ENCODE assay signal across 8 cellular contexts in genomic region chr19:57191141-57192063, GRCh38. TPM values are rescaled to one million over a fixed set of nuclear protein-coding genes. Genes with fewer than 3 reads are reported as not detected.
DNase-seq lines count a peak whose midpoint lies in the region; ATAC-seq and TF ChIP-seq lines count a peak whose summit lies in the region.

TSS of gene ZNF264 (plus strand) at chr19:57191500. CDS start at chr19:57191914, 414 bp downstream.

- peak within 1 kb of the TSS; percentile 96 for H3K27ac Mint-ChIP-seq in neural crest cell (ENCODE audit: unreplicated experiment)

- H3K4me1 Mint-ChIP-seq in neural crest cell, result peaks cover 23% of the 10 kb centered on the region

- TF ChIP-seq EP300 in stomach (IDR thresholded peaks at IDR 0.05), result no peak

- ATAC-seq in DND-41 (ENCODE audit: insufficient read depth, low read depth) (peak; percentile 98), GM21723 (IDR thresholded peaks at IDR 0.05; ENCODE audit: unreplicated experiment) (peak; percentile 92), foreskin keratinocyte (peak; percentile 91)

- H3K4me2 ChIP-seq in DND-41 (ENCODE audit: insufficient read depth, low read length), result peak within 1 kb of the TSS; percentile 95
- peak within 1 kb of the TSS; percentile 84 for H3K4me2 ChIP-seq in Karpas-422 (ENCODE audit: low read depth, low read length, poor library complexity, severe bottlenecking)

- peaks cover 19% of the 10 kb centered on the region for H3K27me3 Mint-ChIP-seq in neural crest cell (ENCODE audit: low read depth)

- H3K4me1 ChIP-seq in DND-41 (ENCODE audit: insufficient read depth, low read length) (peaks cover 26% of the 10 kb centered on the region), Karpas-422 (ENCODE audit: low read length) (peaks cover 18% of the 10 kb centered on the region), foreskin keratinocyte (no peaks in the 10 kb centered on the region), stomach (peaks cover 22 to 26% (median 23%) of the 10 kb centered on the region in 4 donors)

- peaks cover 36% of the 10 kb centered on the region for H3K9me3 ChIP-seq in DND-41 (ENCODE audit: insufficient read depth, low read length, severe bottlenecking)
- H3K9me3 ChIP-seq in Karpas-422 (ENCODE audit: low read length), result peaks cover 20% of the 10 kb centered on the region
- H3K9me3 ChIP-seq in stomach, result peaks cover 0 to 47% (median 6%) of the 10 kb centered on the region in 4 donors

- peak within 1 kb of the TSS; percentile 96 for H3K4me3 Mint-ChIP-seq in neural crest cell

- intact Hi-C loops in stomach (cut with DNase I; ENCODE audit: low total_unique reads), result no loop called here

- TF ChIP-seq POLR2A in stomach (IDR thresholded peaks at IDR 0.05), result no peak

- peaks cover 18% of the 10 kb centered on the region for H3K9me3 Mint-ChIP-seq in neural crest cell

- no peaks in the 10 kb centered on the region for H3K9me2 ChIP-seq in Karpas-422 (replicated peaks; ENCODE audit: insufficient read depth, low read length)

- peak within 1 kb of the TSS; percentile 82 for H3K27ac ChIP-seq in DND-41 (ENCODE audit: low read length)
- peak within 1 kb of the TSS; percentile 26; the same call in 1 of the 2 replicates for H3K27ac ChIP-seq in Karpas-422 (ENCODE audit: low read length)
- peak within 1 kb of the TSS; percentile 55 for H3K27ac ChIP-seq in foreskin keratinocyte
- H3K27ac ChIP-seq in stomach, result peak within 1 kb of the TSS; percentile 80 to 92 (median 89)

- H3K4me3 ChIP-seq in DND-41 (ENCODE audit: low read depth in 1 of 2, low read length in 2 of 2), result peak within 1 kb of the TSS; percentile 96 to 99
- peak within 1 kb of the TSS; percentile 88 for H3K4me3 ChIP-seq in Karpas-422 (ENCODE audit: low read length)
- peak within 1 kb of the TSS; percentile 86 to 99 (median 96) for H3K4me3 ChIP-seq in stomach

- no peaks in the 10 kb centered on the region for H3K27me3 ChIP-seq in DND-41 (ENCODE audit: insufficient read depth, low read length, poor library complexity)
- no peaks in the 10 kb centered on the region for H3K27me3 ChIP-seq in Karpas-422 (ENCODE audit: low read length)
- H3K27me3 ChIP-seq in foreskin keratinocyte, result no peaks in the 10 kb centered on the region
- H3K27me3 ChIP-seq in stomach, result peaks cover 0 to 4% (median 0%) of the 10 kb centered on the region in 3 donors

- peak; percentile 33 for TF ChIP-seq CTCF in DND-41 (IDR thresholded peaks at IDR 0.05; ENCODE audit: borderline replicate concordance, extremely low read depth, low read length, poor library complexity, severe bottlenecking)
- no peak for TF ChIP-seq CTCF in foreskin keratinocyte (conservative IDR thresholded peaks at IDR 0.05)
- no peak for TF ChIP-seq CTCF in neural crest cell (conservative IDR thresholded peaks at IDR 0.05)
- TF ChIP-seq CTCF in stomach (IDR thresholded peaks at IDR 0.05), result no peak

- H3K36me3 ChIP-seq in DND-41 (ENCODE audit: insufficient read depth, low read length) (peaks cover 50% of the 10 kb centered on the region), Karpas-422 (ENCODE audit: insufficient read depth, low read length) (peaks cover 38% of the 10 kb centered on the region), stomach (peaks cover 31 to 35% (median 32%) of the 10 kb centered on the region in 4 donors)

- WGBS in stomach, 5 donors, result 0 to 3% (median 1%) methylated on average over 40 to 81 of the region's 81 CpGs

- peaks cover 12% of the 10 kb centered on the region; the same call in 1 of the 2 replicates for H4K20me1 ChIP-seq in DND-41 (ENCODE audit: insufficient read depth, low read length)
- peaks cover 9% of the 10 kb centered on the region for H4K20me1 ChIP-seq in Karpas-422 (ENCODE audit: insufficient read depth, low read depth, low read length)

- peak within 1 kb of the TSS; percentile 89 for H3K9ac ChIP-seq in DND-41 (ENCODE audit: low read depth, low read length)
- peak within 1 kb of the TSS; percentile 94 for H3K9ac ChIP-seq in Karpas-422 (ENCODE audit: low read length)

- H3K79me2 ChIP-seq in DND-41 (ENCODE audit: insufficient read depth, low read length) (peaks cover 38% of the 10 kb centered on the region), Karpas-422 (ENCODE audit: low read length) (peaks cover 37% of the 10 kb centered on the region)

- H2AFZ ChIP-seq in DND-41 (ENCODE audit: low read depth, low read length) (peak within 1 kb of the TSS; percentile 100), Karpas-422 (ENCODE audit: low read length) (peak within 1 kb of the TSS; percentile 95)

- H3K36me3 Mint-ChIP-seq in neural crest cell (ENCODE audit: low read depth), result peaks cover 57% of the 10 kb centered on the region

- peak; percentile 91 for DNase-seq in DND-41
- peak; percentile 98 for DNase-seq in Karpas-422
- peak; percentile 72 to 84 for DNase-seq in SHP77 (lab: John Stamatoyannopoulos, UW)
- DNase-seq in activated gamma-delta T cell treated with anti-CD3 and anti-CD28 coated beads, Interleukin-2, amount 50 U/mL, for 16 hours (ENCODE audit: low read depth), result peak; percentile 87
- peak; percentile 49 to 69 for DNase-seq in foreskin keratinocyte
- DNase-seq in neural crest cell (ENCODE audit: low read depth, low spot score), result peak; percentile 79
- DNase-seq in stomach, result peak; percentile 92

RNA-seq across cellular contexts. Expression of gene ZNF264, which starts in this region (rescaled TPM):
- total RNA-seq in Karpas-422 (2014; rRNA removed; shearing (Covaris generic); ENCODE audit: low replicate concordance), result 30.0 and 81.8 TPM in 2 replicates
- 22.5 and 22.6 TPM in 2 replicates for total RNA-seq in foreskin keratinocyte
- polyA plus RNA-seq in foreskin keratinocyte, result 4.3 and 5.1 TPM in 2 replicates
- total RNA-seq in neural crest cell, result 34.0 and 35.9 TPM in 2 replicates
- total RNA-seq in stomach, result 10 to 100 TPM in 4 of 5 donors, 1 to 10 TPM in 1; 8.2 to 53.0 (median 41.0) TPM
- polyA plus RNA-seq in stomach, result 10 to 100 TPM in 1 of 3 donors, 1 to 10 TPM in 2; 3.2 to 26.0 (median 4.6) TPM

Comparison
In these comparisons a context has a peak if more than half of its experiments do, and no peak if none do; other contexts are left out.
1. Peak in every context shown above with its lines: DNase-seq, ATAC-seq, H3K4me3 ChIP-seq and H3K27ac ChIP-seq.
2. H3K27ac ChIP-seq: peak in every context shown above with its lines; median percentile 89 in stomach; 82 in DND-41; 55 in foreskin keratinocyte; 26 in Karpas-422.